ENCODE assay signal across 17 cellular contexts in genomic region chr2:23037596-23037995, GRCh38.
"Had no signal": no experiment of that assay in that cellular context is flagged by ENCODE, and none has a peak within 500 bp of the region (broad histone marks: within the 10 kb centered on the region; RNA-seq: fewer than 3 reads in every experiment).

No MANE protein-coding gene starts in this region.

- H3K4me1 ChIP-seq: breast epithelium, foreskin keratinocyte, heart right ventricle, upper lobe of right lung had no signal

- H3K36me3 ChIP-seq: ascending aorta, breast epithelium, heart right ventricle, neutrophil, upper lobe of right lung had no signal

- H3K27ac ChIP-seq: ascending aorta, breast epithelium, foreskin keratinocyte, heart right ventricle, neutrophil, testis, upper lobe of right lung had no signal

- DNase-seq: activated B cell treated with CpG ODN at 0.5 μM for 24 hours; activated CD4-positive, alpha-beta T cell treated with anti-CD3 and anti-CD28 coated beads for 48 hours; activated naive CD4-positive, alpha-beta T cell treated with Interleukin-2 at 50 U/mL for 16 hours; effector memory CD4-positive, alpha-beta T cell; foreskin keratinocyte; heart right ventricle; mucosa of descending colon; naive thymus-derived CD4-positive, alpha-beta T cell; right cardiac atrium; stimulated activated naive CD8-positive, alpha-beta T cell treated with anti-CD3 and anti-CD28 coated beads, Interleukin-15, Interleukin-2, amounts not matched to agents 100 U/mL and 50 U/mL, for 24 hours; SW 1271; testis; upper lobe of right lung had no signal

- H3K4me3 ChIP-seq: ascending aorta, breast epithelium, heart right ventricle, mucosa of descending colon, smooth muscle cell, testis, upper lobe of right lung had no signal

- H3K9me3 ChIP-seq: ascending aorta, breast epithelium, heart right ventricle, mucosa of descending colon, neutrophil, testis, upper lobe of right lung had no signal

- H3K27me3 ChIP-seq: ascending aorta, breast epithelium, foreskin keratinocyte, neutrophil, testis, upper lobe of right lung had no signal
